14 cellular contexts compared by ENCODE assay signal in the genomic region with DNA sequence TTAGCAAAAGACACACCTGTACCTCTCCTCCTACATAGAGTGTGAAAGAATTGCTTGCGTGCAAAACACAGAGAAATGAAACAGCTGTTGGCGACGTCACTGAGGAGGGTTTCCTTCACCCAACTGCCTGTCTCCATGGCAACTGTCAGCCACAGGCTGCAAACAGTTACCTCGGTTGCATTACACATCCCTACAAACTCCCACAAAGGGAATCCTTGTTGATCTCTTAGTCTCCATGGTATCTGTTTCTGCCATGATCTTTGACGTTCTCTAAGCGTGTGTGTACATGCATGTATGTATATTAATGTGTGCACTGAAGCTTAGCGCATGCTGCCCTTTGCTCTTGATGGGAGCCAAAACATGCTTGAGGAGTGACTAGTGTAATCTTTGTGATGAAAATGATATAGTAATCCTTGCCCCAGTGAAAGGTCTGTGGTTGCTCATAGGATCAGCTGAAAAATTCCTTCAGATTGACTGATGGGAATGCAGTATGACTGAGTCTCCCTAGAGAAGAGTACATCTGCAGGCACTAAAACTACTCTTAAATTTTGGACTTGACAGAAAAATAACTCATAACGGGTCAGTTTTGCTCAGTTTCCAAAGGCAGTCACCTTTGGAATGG.
DNase-seq lines count a peak whose midpoint lies in the region.
"Had no signal": no experiment of that assay in that cellular context is flagged by ENCODE, and none has a peak within 500 bp of the region (broad histone marks: within the 10 kb centered on the region; RNA-seq: fewer than 3 reads in every experiment).

No MANE protein-coding gene starts in this region.

- DNase-seq in Daoy (ENCODE audit: low read depth) (peak; percentile 73), NCI-H1694 treated with DMSO at 0.1 percent for 48 hours (lab: John Stamatoyannopoulos, UW) (peak; percentile 5), ecto neural progenitor cell (ENCODE audit: low spot score) (peak; percentile 16), myocyte (ENCODE audit: low read depth) (peak; percentile 86), SW 1271 (lab: John Stamatoyannopoulos, UW) (no peak), CD1c-positive myeloid dendritic cell (ENCODE audit: extremely low spot score) (no peak), cerebellar cortex (ENCODE audit: low spot score) (no peak), SIG-M5 (lab: John Stamatoyannopoulos, UW) (no peak)
- DNase-seq: activated naive CD4-positive, alpha-beta T cell treated with anti-CD3 and anti-CD28 coated beads, Interleukin-2, amount 50 U/mL, for 16 hours; C1 segment of cervical spinal cord; erythroblast; NCI-H1105 treated with DMSO at 0.1 percent for 48 hours; SK-N-SH; stimulated activated naive CD8-positive, alpha-beta T cell treated with anti-CD3 and anti-CD28 coated beads, Interleukin-15, Interleukin-2, amounts not matched to agents 100 U/mL and 50 U/mL, for 24 hours had no signal

Comparison
In these comparisons a context has a peak if more than half of its experiments do, and no peak if none do; other contexts are left out.
1. DNase-seq: peak in Daoy (single experiment), NCI-H1694 treated with DMSO at 0.1 percent for 48 hours (single experiment), ecto neural progenitor cell (single experiment) and myocyte (single experiment); none in SW 1271 (0 of 2), CD1c-positive myeloid dendritic cell (single experiment), cerebellar cortex (single experiment) and SIG-M5 (single experiment).